In genomic region chr19:51805396-51805795, GRCh38 we compare ENCODE assay signal across 1 cellular context.
TF ChIP-seq lines count a peak whose summit lies in the region.

No MANE protein-coding gene starts in this region.

TF ChIP-seq in K562, 482 proteins besides CTCF, POLR2A, EP300 and RAD21:
- TF ChIP-seq GMEB1 (CRISPR knock-in tag; IDR thresholded peaks at IDR 0.05), result 0 out of 2 replicates have a peak, but pooled peaks have one; percentile 30
